Comparison of ENCODE assay signal across 15 cellular contexts in genomic region chr4:26874110-26874509, GRCh38. TPM values are rescaled to one million over a fixed set of nuclear protein-coding genes. Genes with fewer than 3 reads are reported as not detected.
A peak's percentile ranks its signal among the peaks of the same experiment; 100 is the strongest.
DNase-seq lines count a peak whose midpoint lies in the region; ATAC-seq and TF ChIP-seq lines count a peak whose summit lies in the region.
"Had no signal": no experiment of that assay in that cellular context is flagged by ENCODE, and none has a peak within 500 bp of the region (broad histone marks: within the 10 kb centered on the region; RNA-seq: fewer than 3 reads in every experiment).

No MANE protein-coding gene starts in this region.

- H3K4me1 Mint-ChIP-seq in CD14-positive monocyte (peaks cover 27% of the 10 kb centered on the region), glutamatergic neuron (ENCODE audit: low read depth, unreplicated experiment) (peaks cover 9% of the 10 kb centered on the region)
- H3K4me1 Mint-ChIP-seq in activated CD8-positive, alpha-beta T cell treated with anti-CD3 and anti-CD28 coated beads for 36 hours (ENCODE audit: low read depth) = peaks cover 82% of the 10 kb centered on the region

- H3K9me3 ChIP-seq in A673 (ENCODE audit: low read depth, low read length, poor library complexity, severe bottlenecking) = no peaks in the 10 kb centered on the region
- H3K9me3 ChIP-seq: ovary had no signal

- CTCF ChIA-PET in A673 (lab: Charles Lee) = no interaction called here
- CTCF ChIA-PET in activated CD8-positive, alpha-beta T cell treated with anti-CD3 and anti-CD28 coated beads for 36 hours (lab: Charles Lee) = interaction anchor here (1.0 to 2.6 kb wide), 5 partner anchors 11 to 134 kb away, joined by 3 to 11 read pairs (median 5); partner anchors contain the start of gene STIM2

- POLR2A ChIA-PET in A673 (lab: Charles Lee; ENCODE audit: low non-redundant PET) = no interaction called here
- POLR2A ChIA-PET in activated CD8-positive, alpha-beta T cell treated with anti-CD3 and anti-CD28 coated beads for 36 hours (lab: Charles Lee) = interaction anchor here (1.9 to 3.2 kb wide), 4 partner anchors 12 to 131 kb away, joined by 5 to 22 read pairs (median 17); partner anchors contain the start of gene STIM2

- H3K4me3 Mint-ChIP-seq in CD14-positive monocyte (no peak overlapping the region), glutamatergic neuron (ENCODE audit: unreplicated experiment) (no peak overlapping the region)
- H3K4me3 Mint-ChIP-seq in activated CD8-positive, alpha-beta T cell treated with anti-CD3 and anti-CD28 coated beads for 36 hours = no peak overlapping the region
- H3K4me3 Mint-ChIP-seq: type B pancreatic cell had no signal

- no peaks in the 10 kb centered on the region for H3K36me3 ChIP-seq in A673 (ENCODE audit: insufficient read depth, low read length, poor library complexity, severe bottlenecking)
- H3K36me3 ChIP-seq: ovary, WERI-Rb-1 had no signal

- intact Hi-C loops in A673 (cut with micrococcal nuclease; ENCODE audit: unreplicated experiment) = no loop called here
- intact Hi-C loops in CD14-positive monocyte (cut with micrococcal nuclease) = no loop called here
- intact Hi-C loops in activated CD8-positive, alpha-beta T cell treated with anti-CD3 and anti-CD28 coated beads for 36 hours (cut with micrococcal nuclease) = loop anchor here (5.0 kb wide), 1 partner anchor 33 kb away; no protein-coding TSS in a partner anchor
- intact Hi-C loops in sciatic nerve (cut with DNase I) = no loop called here

- no peak for DNase-seq in A673 (ENCODE audit: low spot score)
- DNase-seq in CD14-positive monocyte (ENCODE audit: low spot score) = no peak
- no peak for DNase-seq in activated CD8-positive, alpha-beta T cell treated with anti-CD3 and anti-CD28 coated beads for 36 hours
- DNase-seq in glutamatergic neuron = peak; percentile 24
- DNase-seq in NOMO-1 (lab: John Stamatoyannopoulos, UW; ENCODE audit: unreplicated experiment in 2 of 2) = no peak
- DNase-seq in sciatic nerve (ENCODE audit: low spot score) = no peak
- DNase-seq: head of caudate nucleus, left ventricle myocardium superior, NCI-H1417, NCI-H526 treated with DMSO at 0.1 percent for 48 hours, ovary, WERI-Rb-1 had no signal

- H3K36me3 Mint-ChIP-seq in CD14-positive monocyte = peaks cover 10 to 20% of the 10 kb centered on the region in 2 donors
- H3K36me3 Mint-ChIP-seq in activated CD8-positive, alpha-beta T cell treated with anti-CD3 and anti-CD28 coated beads for 36 hours (ENCODE audit: low read depth) = peaks cover 45% of the 10 kb centered on the region
- H3K36me3 Mint-ChIP-seq in glutamatergic neuron (ENCODE audit: unreplicated experiment) = peaks cover 4% of the 10 kb centered on the region

- H3K27ac Mint-ChIP-seq in CD14-positive monocyte (peak overlapping the region in 4 of 7 donors; percentile 10 to 84 (median 32)), glutamatergic neuron (ENCODE audit: unreplicated experiment) (no peak overlapping the region)
- H3K27ac Mint-ChIP-seq in activated CD8-positive, alpha-beta T cell treated with anti-CD3 and anti-CD28 coated beads for 36 hours = peak overlapping the region; percentile 88
- H3K27ac Mint-ChIP-seq: type B pancreatic cell had no signal

- H3K4me1 ChIP-seq in A673 (ENCODE audit: insufficient read depth, low read length, poor library complexity, severe bottlenecking) = peaks cover 52% of the 10 kb centered on the region

- H3K4me3 ChIP-seq in A673 (ENCODE audit: low read depth, low read length, poor library complexity, severe bottlenecking) = no peak overlapping the region
- H3K4me3 ChIP-seq: ovary had no signal

- no peak for TF ChIP-seq CTCF in A673 (conservative IDR thresholded peaks at IDR 0.05; ENCODE audit: low read depth, low read length)
- no peak for TF ChIP-seq CTCF in CD14-positive monocyte (IDR thresholded peaks at IDR 0.05)
- no peak for TF ChIP-seq CTCF in activated CD8-positive, alpha-beta T cell treated with anti-CD3 and anti-CD28 coated beads for 36 hours (IDR thresholded peaks at IDR 0.05)
- TF ChIP-seq CTCF in glutamatergic neuron (IDR thresholded peaks at IDR 0.05; ENCODE audit: partially characterized antibody, unreplicated experiment) = no peak

- no peak for ATAC-seq in activated CD8-positive, alpha-beta T cell treated with anti-CD3 and anti-CD28 coated beads for 36 hours
- ATAC-seq in HG02610 (IDR thresholded peaks at IDR 0.05; ENCODE audit: unreplicated experiment) (no peak), HG02588 (IDR thresholded peaks at IDR 0.05; ENCODE audit: unreplicated experiment) (no peak), sciatic nerve (no peak)

- peaks cover 0 to 6% (median 2%) of the 10 kb centered on the region in 7 donors for H3K9me3 Mint-ChIP-seq in CD14-positive monocyte
- H3K9me3 Mint-ChIP-seq in activated CD8-positive, alpha-beta T cell treated with anti-CD3 and anti-CD28 coated beads for 36 hours = peaks cover 14% of the 10 kb centered on the region
- H3K9me3 Mint-ChIP-seq in glutamatergic neuron (ENCODE audit: unreplicated experiment) = peaks cover 2% of the 10 kb centered on the region

- no TSS peak for BruUV-seq in A673 (replicated peaks; lab: Mats Ljungman, UMichigan)

- peaks cover 0 to 1% (median 0%) of the 10 kb centered on the region in 3 donors for H3K27me3 Mint-ChIP-seq in CD14-positive monocyte (ENCODE audit: low read depth in 3 of 3)
- no peaks in the 10 kb centered on the region for H3K27me3 Mint-ChIP-seq in activated CD8-positive, alpha-beta T cell treated with anti-CD3 and anti-CD28 coated beads for 36 hours
- H3K27me3 Mint-ChIP-seq in glutamatergic neuron (ENCODE audit: unreplicated experiment) = peaks cover 2% of the 10 kb centered on the region
- H3K27me3 Mint-ChIP-seq: type B pancreatic cell had no signal

- H3K27me3 ChIP-seq in A673 (replicated peaks; ENCODE audit: insufficient read depth, low read depth, low read length, poor library complexity) = no peaks in the 10 kb centered on the region
- H3K27me3 ChIP-seq: ovary had no signal

- peak overlapping the region; percentile 25 for H3K27ac ChIP-seq in A673 (ENCODE audit: low read depth, low read length, poor library complexity, severe bottlenecking)
- H3K27ac ChIP-seq: ovary, WERI-Rb-1 had no signal

RNA-seq across cellular contexts. Expression of gene STIM2, which starts 13.5 kb away (rescaled TPM):
- 56.1 and 59.0 TPM in 2 replicates for total RNA-seq in A673 (2021)
- 1 to 10 TPM; 8.6 to 8.8 TPM for polyA plus RNA-seq in CD14-positive monocyte
- total RNA-seq in activated CD8-positive, alpha-beta T cell treated with anti-CD3 and anti-CD28 coated beads for 36 hours = 10 to 100 TPM; 44.4 to 46.6 TPM
- 28.2 TPM for total RNA-seq in glutamatergic neuron (ENCODE audit: unreplicated experiment)
- 30.5 TPM for total RNA-seq in sciatic nerve
